ENCODE assay signal across 15 cellular contexts in the genomic region with DNA sequence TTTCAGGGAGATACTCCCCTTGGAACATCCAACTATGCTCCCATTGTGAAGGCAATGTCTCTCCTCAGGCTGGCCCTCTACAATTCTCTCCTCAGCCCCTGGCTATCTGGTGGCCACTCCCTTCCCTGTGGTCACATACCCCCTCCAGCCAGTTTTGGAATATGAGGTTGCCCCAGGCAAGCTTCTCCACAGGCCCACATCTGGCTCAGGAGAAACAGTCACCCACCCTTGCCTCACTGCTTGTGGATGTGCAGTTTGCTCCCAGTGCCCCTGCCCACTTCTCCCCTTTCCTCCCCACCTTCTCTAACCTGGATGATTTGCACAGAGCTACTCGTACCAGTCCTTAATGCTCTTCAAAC. TPM values are rescaled to one million over a fixed set of nuclear protein-coding genes. Genes with fewer than 3 reads are reported as not detected.
A peak's percentile ranks its signal among the peaks of the same experiment; 100 is the strongest.
DNase-seq lines count a peak whose midpoint lies in the region; ATAC-seq and TF ChIP-seq lines count a peak whose summit lies in the region.
"Had no signal": no experiment of that assay in that cellular context is flagged by ENCODE, and none has a peak within 500 bp of the region (broad histone marks: within the 10 kb centered on the region; RNA-seq: fewer than 3 reads in every experiment).

No MANE protein-coding gene starts in this region.

- peak; percentile 15 for ATAC-seq in sciatic nerve
- ATAC-seq: CD8-positive, alpha-beta T cell had no signal

- H3K36me3 Mint-ChIP-seq in activated CD4-positive, alpha-beta T cell treated with anti-CD3 and anti-CD28 coated beads, Interleukin-2, amount 10 ng/mL, durations not matched to agents 24 days and 14 days (ENCODE audit: low read depth), result no peaks in the 10 kb centered on the region
- H3K36me3 Mint-ChIP-seq in activated CD4-positive, alpha-beta T cell treated with anti-CD3 and anti-CD28 coated beads, Interleukin-2, amount 10 ng/mL, durations not matched to agents 7 days and 5 days (ENCODE audit: low read depth), result peaks cover 7% of the 10 kb centered on the region
- H3K36me3 Mint-ChIP-seq in nephron (ENCODE audit: low read depth) (no peaks in the 10 kb centered on the region), endothelial cell (ENCODE audit: low read depth, unreplicated experiment) (no peaks in the 10 kb centered on the region)
- H3K36me3 Mint-ChIP-seq: CD8-positive, alpha-beta T cell had no signal

- no peaks in the 10 kb centered on the region for H3K9me3 Mint-ChIP-seq in activated CD4-positive, alpha-beta T cell treated with anti-CD3 and anti-CD28 coated beads, Interleukin-2, amount 10 ng/mL, durations not matched to agents 24 days and 14 days
- H3K9me3 Mint-ChIP-seq in activated CD4-positive, alpha-beta T cell treated with anti-CD3 and anti-CD28 coated beads, Interleukin-2, amount 10 ng/mL, durations not matched to agents 7 days and 5 days, result peaks cover 6% of the 10 kb centered on the region
- H3K9me3 Mint-ChIP-seq in nephron (no peaks in the 10 kb centered on the region), endothelial cell (ENCODE audit: unreplicated experiment) (no peaks in the 10 kb centered on the region)
- H3K9me3 Mint-ChIP-seq: CD8-positive, alpha-beta T cell; HFFc6 had no signal

- no peak overlapping the region for H3K4me3 Mint-ChIP-seq in activated CD4-positive, alpha-beta T cell treated with anti-CD3 and anti-CD28 coated beads, Interleukin-2, amount 10 ng/mL, durations not matched to agents 24 days and 14 days
- H3K4me3 Mint-ChIP-seq in activated CD4-positive, alpha-beta T cell treated with anti-CD3 and anti-CD28 coated beads, Interleukin-2, amount 10 ng/mL, durations not matched to agents 7 days and 5 days, result no peak overlapping the region
- H3K4me3 Mint-ChIP-seq in nephron (no peak overlapping the region), endothelial cell (ENCODE audit: unreplicated experiment) (no peak overlapping the region)
- H3K4me3 Mint-ChIP-seq: B cell; CD4-positive, CD25-positive, alpha-beta regulatory T cell; CD8-positive, alpha-beta T cell; HFFc6 had no signal

- POLR2A ChIA-PET in activated CD4-positive, alpha-beta T cell treated with anti-CD3 and anti-CD28 coated beads, Interleukin-2, amount 10 ng/mL, durations not matched to agents 7 days and 5 days (lab: Charles Lee), result no interaction called here

- peaks cover 24% of the 10 kb centered on the region for H3K4me1 Mint-ChIP-seq in activated CD4-positive, alpha-beta T cell treated with anti-CD3 and anti-CD28 coated beads, Interleukin-2, amount 10 ng/mL, durations not matched to agents 24 days and 14 days
- peaks cover 31% of the 10 kb centered on the region for H3K4me1 Mint-ChIP-seq in activated CD4-positive, alpha-beta T cell treated with anti-CD3 and anti-CD28 coated beads, Interleukin-2, amount 10 ng/mL, durations not matched to agents 7 days and 5 days
- H3K4me1 Mint-ChIP-seq in nephron (peaks cover 10% of the 10 kb centered on the region), endothelial cell (ENCODE audit: unreplicated experiment) (no peaks in the 10 kb centered on the region)

- peaks cover 4% of the 10 kb centered on the region for H3K27me3 Mint-ChIP-seq in activated CD4-positive, alpha-beta T cell treated with anti-CD3 and anti-CD28 coated beads, Interleukin-2, amount 10 ng/mL, durations not matched to agents 24 days and 14 days
- H3K27me3 Mint-ChIP-seq in activated CD4-positive, alpha-beta T cell treated with anti-CD3 and anti-CD28 coated beads, Interleukin-2, amount 10 ng/mL, durations not matched to agents 7 days and 5 days, result peaks cover 5% of the 10 kb centered on the region
- peaks cover 4% of the 10 kb centered on the region for H3K27me3 Mint-ChIP-seq in nephron (ENCODE audit: low read depth)
- peaks cover 4% of the 10 kb centered on the region for H3K27me3 Mint-ChIP-seq in endothelial cell (ENCODE audit: unreplicated experiment)
- H3K27me3 Mint-ChIP-seq: B cell had no signal

- DNase-seq in activated CD4-positive, alpha-beta T cell treated with anti-CD3 and anti-CD28 coated beads, Interleukin-2, amount 10 ng/mL, durations not matched to agents 24 days and 14 days, result peak; percentile 48
- DNase-seq in activated CD4-positive, alpha-beta T cell treated with anti-CD3 and anti-CD28 coated beads, Interleukin-2, amount 10 ng/mL, durations not matched to agents 7 days and 5 days, result no peak
- no peak for DNase-seq in sciatic nerve (ENCODE audit: low spot score)
- no peak for DNase-seq in endothelial cell (ENCODE audit: low spot score)
- DNase-seq in NCI-H1930 (lab: John Stamatoyannopoulos, UW), result no peak
- no peak for DNase-seq in KG1 (lab: John Stamatoyannopoulos, UW)
- DNase-seq: Caco-2; CD4-positive, CD25-positive, alpha-beta regulatory T cell; CD8-positive, alpha-beta T cell; DMS153; DND-41; GOT3; HFFc6 had no signal

- intact Hi-C loops in activated CD4-positive, alpha-beta T cell treated with anti-CD3 and anti-CD28 coated beads, Interleukin-2, amount 10 ng/mL, durations not matched to agents 24 days and 14 days (cut with micrococcal nuclease), result no loop called here
- intact Hi-C loops in sciatic nerve (cut with DNase I), result no loop called here

- CTCF ChIA-PET in activated CD4-positive, alpha-beta T cell treated with anti-CD3 and anti-CD28 coated beads, Interleukin-2, amount 10 ng/mL, durations not matched to agents 7 days and 5 days (lab: Charles Lee), result no interaction called here

- H3K27ac Mint-ChIP-seq in activated CD4-positive, alpha-beta T cell treated with anti-CD3 and anti-CD28 coated beads, Interleukin-2, amount 10 ng/mL, durations not matched to agents 24 days and 14 days, result no peak overlapping the region
- no peak overlapping the region for H3K27ac Mint-ChIP-seq in activated CD4-positive, alpha-beta T cell treated with anti-CD3 and anti-CD28 coated beads, Interleukin-2, amount 10 ng/mL, durations not matched to agents 7 days and 5 days
- H3K27ac Mint-ChIP-seq in nephron (peak overlapping the region in 2 of 3 experiments; percentile 8 to 37), endothelial cell (ENCODE audit: unreplicated experiment) (no peak overlapping the region)
- H3K27ac Mint-ChIP-seq: B cell; CD4-positive, CD25-positive, alpha-beta regulatory T cell; CD8-positive, alpha-beta T cell; HFFc6 had no signal

- TF ChIP-seq CTCF in nephron (IDR thresholded peaks at IDR 0.05; ENCODE audit: unreplicated experiment in 3 of 3) (no peak), endothelial cell (IDR thresholded peaks at IDR 0.05; ENCODE audit: unreplicated experiment) (no peak)

RNA-seq across cellular contexts. Expression of a gene that starts 15.7 kb away (rescaled TPM):
- total RNA-seq in activated CD4-positive, alpha-beta T cell treated with anti-CD3 and anti-CD28 coated beads, Interleukin-2, amount 10 ng/mL, durations not matched to agents 24 days and 14 days, result 17.7 and 18.7 TPM in 2 replicates
- 10 to 100 TPM; 58.0 to 66.0 TPM for total RNA-seq in activated CD4-positive, alpha-beta T cell treated with anti-CD3 and anti-CD28 coated beads, Interleukin-2, amount 10 ng/mL, durations not matched to agents 7 days and 5 days
- total RNA-seq in sciatic nerve, result 25.7 TPM
- 8.9 TPM for total RNA-seq in endothelial cell (ENCODE audit: unreplicated experiment)

Comparison
In these comparisons a context has a peak if more than half of its experiments do, and no peak if none do; other contexts are left out.
1. H3K27ac Mint-ChIP-seq: peak in nephron (2 of 3); none in activated CD4-positive, alpha-beta T cell treated with anti-CD3 and anti-CD28 coated beads, Interleukin-2, amount 10 ng/mL, durations not matched to agents 24 days and 14 days (single experiment), activated CD4-positive, alpha-beta T cell treated with anti-CD3 and anti-CD28 coated beads, Interleukin-2, amount 10 ng/mL, durations not matched to agents 7 days and 5 days (single experiment) and endothelial cell (single experiment).